In genomic region chr14:62081956-62082355, GRCh38 we compare ENCODE assay signal across 18 cellular contexts.
A peak's percentile ranks its signal among the peaks of the same experiment; 100 is the strongest.
DNase-seq lines count a peak whose midpoint lies in the region; ATAC-seq, FAIRE-seq and TF ChIP-seq lines count a peak whose summit lies in the region.
"Had no signal": no experiment of that assay in that cellular context is flagged by ENCODE, and none has a peak within 500 bp of the region (broad histone marks: within the 10 kb centered on the region; RNA-seq: fewer than 3 reads in every experiment).

No MANE protein-coding gene starts in this region.

- H3K4me3 Mint-ChIP-seq in naive B cell: peak overlapping the region in 6 of 8 donors; percentile 33 to 86 (median 70)

- DNase-seq in GM12891 (ENCODE audit: insufficient read length, low spot score) (no peak), OCI-LY7 (ENCODE audit: low spot score) (peak; percentile 52), naive B cell (peak; percentile 7), SIG-M5 treated with dmso at 0.1 percent for 504 hours (lab: John Stamatoyannopoulos, UW; ENCODE audit: unreplicated experiment) (no peak), esophagus squamous epithelium (lab: John Stamatoyannopoulos, UW) (no peak), SK-N-SH (no peak)
- DNase-seq: Caco-2, MG63, NCI-H1092, NCI-H1436 treated with DMSO at 0.1 percent for 48 hours, NCI-H2029 treated with DMSO at 0.1 percent for 48 hours, NCI-H2171, NCI-H526, Peyer's patch had no signal

- peaks cover 20 to 26% (median 23%) of the 10 kb centered on the region in 11 experiments for H3K9me3 ChIP-seq in BLaER1 treated with 17β-estradiol and CSF1 and Interleukin-3, amounts not matched to agents 10 nM and 100 nM (replicated peaks in 1 of 11)
- peaks cover 15% of the 10 kb centered on the region for H3K9me3 ChIP-seq in OCI-LY7 (ENCODE audit: low read length)
- no peaks in the 10 kb centered on the region for H3K9me3 ChIP-seq in esophagus squamous epithelium
- no peaks in the 10 kb centered on the region for H3K9me3 ChIP-seq in SK-N-SH
- H3K9me3 ChIP-seq: Caco-2, MG63, Peyer's patch had no signal

- H3F3A ChIP-seq in SK-N-SH (replicated peaks; ENCODE audit: insufficient read depth): no peaks in the 10 kb centered on the region

- H3K36me3 ChIP-seq in BLaER1 treated with 17β-estradiol and CSF1 and Interleukin-3, amounts not matched to agents 10 nM and 100 nM: no peaks in the 10 kb centered on the region
- H3K36me3 ChIP-seq in OCI-LY7 (ENCODE audit: insufficient read depth, low read length): no peaks in the 10 kb centered on the region; the same call in 1 of the 2 replicates
- H3K36me3 ChIP-seq in esophagus squamous epithelium: no peaks in the 10 kb centered on the region
- no peaks in the 10 kb centered on the region for H3K36me3 ChIP-seq in SK-N-SH (replicated peaks in 1 of 2; ENCODE audit: control insufficient read depth in 1 of 2, insufficient read depth in 2 of 2, low read length in 1 of 2)
- H3K36me3 ChIP-seq: MG63, Peyer's patch had no signal

- peak; percentile 48 for FAIRE-seq in GM12891 (lab: Jason Lieb, UNC)
- FAIRE-seq: H1, HepG2 had no signal

- H3K79me2 ChIP-seq in OCI-LY7 (ENCODE audit: insufficient read depth, low read depth, low read length) (no peaks in the 10 kb centered on the region), SK-N-SH (ENCODE audit: insufficient read depth) (no peaks in the 10 kb centered on the region)

- 71 to 80% methylated on average over 7 to 8 of the region's 8 CpGs for WGBS in esophagus squamous epithelium, 2 donors
- WGBS in SK-N-SH (ENCODE audit: low lambda C conversion rate): 52% methylated on average over 8 of the region's 8 CpGs

- intact Hi-C loops in OCI-LY7 (cut with micrococcal nuclease; ENCODE audit: unreplicated experiment): loop anchor here (2.0 to 5.0 kb wide), 3 partner anchors 35 to 605 kb away; partner anchors contain the start of gene HIF1A
- intact Hi-C loops in esophagus squamous epithelium (cut with DNase I): no loop called here

- H3K27me3 ChIP-seq in BLaER1 treated with 17β-estradiol and CSF1 and Interleukin-3, amounts not matched to agents 10 nM and 100 nM: no peaks in the 10 kb centered on the region
- H3K27me3 ChIP-seq in esophagus squamous epithelium (no peaks in the 10 kb centered on the region), SK-N-SH (ENCODE audit: insufficient read depth) (no peaks in the 10 kb centered on the region)
- H3K27me3 ChIP-seq: MG63, Peyer's patch had no signal

- no peak for ATAC-seq in naive B cell (ENCODE audit: low read depth in 2 of 2)
- ATAC-seq: HepG2 had no signal

- H3K9me3 Mint-ChIP-seq in naive B cell: peaks cover 0 to 11% (median 6%) of the 10 kb centered on the region in 7 donors

- H2AFZ ChIP-seq in OCI-LY7 (ENCODE audit: low read length): peak overlapping the region; percentile 70
- no peak overlapping the region for H2AFZ ChIP-seq in SK-N-SH (ENCODE audit: low read depth)

- no peaks in the 10 kb centered on the region for H4K20me1 ChIP-seq in BLaER1 treated with 17β-estradiol and CSF1 and Interleukin-3, amounts not matched to agents 10 nM and 100 nM
- H4K20me1 ChIP-seq in OCI-LY7 (ENCODE audit: insufficient read depth, low read length) (no peaks in the 10 kb centered on the region), SK-N-SH (ENCODE audit: insufficient read depth) (no peaks in the 10 kb centered on the region)

- H3K4me3 ChIP-seq in BLaER1 treated with 17β-estradiol and CSF1 and Interleukin-3, amounts not matched to agents 10 nM and 100 nM: no peak overlapping the region
- peak overlapping the region; percentile 53 for H3K4me3 ChIP-seq in OCI-LY7 (ENCODE audit: low read depth, low read length, poor library complexity, severe bottlenecking)
- no peak overlapping the region for H3K4me3 ChIP-seq in esophagus squamous epithelium
- H3K4me3 ChIP-seq in SK-N-SH (ENCODE audit: low read depth in 2 of 2, low read length in 1 of 2): no peak overlapping the region
- H3K4me3 ChIP-seq: MG63, Peyer's patch had no signal

- no peak for TF ChIP-seq EP300 in SK-N-SH (IDR thresholded peaks at IDR 0.05; ENCODE audit: borderline replicate concordance in 1 of 2, low read depth in 1 of 2, low read length in 1 of 2)

- no TSS peak for BruUV-seq in OCI-LY7 (replicated peaks; lab: Mats Ljungman, UMichigan)

- peaks cover 0 to 13% of the 10 kb centered on the region in 2 donors for H3K36me3 Mint-ChIP-seq in naive B cell

- POLR2A ChIA-PET in OCI-LY7 (lab: Charles Lee): interaction anchor here (0.6 to 3.8 kb wide), 11 partner anchors 8 to 602 kb away, joined by 3 to 29 read pairs (median 4); no protein-coding TSS in a partner anchor
- POLR2A ChIA-PET in SK-N-SH (lab: Yijun Ruan, JAX): no interaction called here

- no peak for TF ChIP-seq CTCF in OCI-LY7 (conservative IDR thresholded peaks at IDR 0.05; ENCODE audit: low read length)
- TF ChIP-seq CTCF in esophagus squamous epithelium (IDR thresholded peaks at IDR 0.05): no peak
- TF ChIP-seq CTCF in SK-N-SH (IDR thresholded peaks at IDR 0.05): no peak

- no peak for TF ChIP-seq RAD21 in SK-N-SH (IDR thresholded peaks at IDR 0.05; ENCODE audit: low read length)

- peaks cover 26 to 60% (median 58%) of the 10 kb centered on the region in 10 experiments for H3K4me1 ChIP-seq in BLaER1 treated with 17β-estradiol and CSF1 and Interleukin-3, amounts not matched to agents 10 nM and 100 nM
- H3K4me1 ChIP-seq in OCI-LY7 (ENCODE audit: insufficient read depth, low read length, poor library complexity, severe bottlenecking) (peaks cover 60% of the 10 kb centered on the region), esophagus squamous epithelium (no peaks in the 10 kb centered on the region), SK-N-SH (ENCODE audit: control insufficient read depth in 1 of 2, insufficient read depth in 2 of 2, low read depth in 1 of 2, low read length in 1 of 2) (no peaks in the 10 kb centered on the region)
- H3K4me1 ChIP-seq: Caco-2 had no signal

- no peak overlapping the region for H3K9ac ChIP-seq in BLaER1 treated with 17β-estradiol and CSF1 and Interleukin-3, amounts not matched to agents 10 nM and 100 nM
- no peak overlapping the region for H3K9ac ChIP-seq in SK-N-SH
- H3K9ac ChIP-seq: KMS-11 had no signal

- peaks cover 65 to 78% (median 74%) of the 10 kb centered on the region in 3 donors for H3K4me1 Mint-ChIP-seq in naive B cell

- H3K27ac Mint-ChIP-seq in naive B cell: peak overlapping the region; percentile 87 to 98 (median 92)

- CTCF ChIA-PET in OCI-LY7 (lab: Charles Lee; ENCODE audit: unreplicated experiment): interaction anchor here (0.8 kb wide), 1 partner anchor 43 kb away, joined by 3 read pairs; no protein-coding TSS in a partner anchor
- CTCF ChIA-PET in SK-N-SH (lab: Yijun Ruan, JAX): no interaction called here

- no peak overlapping the region for H3K27ac ChIP-seq in BLaER1 treated with 17β-estradiol and CSF1 and Interleukin-3, amounts not matched to agents 10 nM and 100 nM
- H3K27ac ChIP-seq in OCI-LY7 (ENCODE audit: low read depth, low read length, poor library complexity, severe bottlenecking) (peak overlapping the region; percentile 88), esophagus squamous epithelium (no peak overlapping the region), SK-N-SH (ENCODE audit: low read depth in 2 of 2, low read length in 1 of 2) (no peak overlapping the region)
- H3K27ac ChIP-seq: KMS-11 had no signal

- H3K27me3 Mint-ChIP-seq in naive B cell: no peaks in the 10 kb centered on the region

- H3K9me2 ChIP-seq in OCI-LY7 (ENCODE audit: insufficient read depth, low read length) (no peaks in the 10 kb centered on the region), SK-N-SH (no peaks in the 10 kb centered on the region)

- peak overlapping the region in 10 of 11 experiments; percentile 5 to 84 (median 75); a peak in 18 of 22 replicates for H3K4me2 ChIP-seq in BLaER1 treated with 17β-estradiol and CSF1 and Interleukin-3, amounts not matched to agents 10 nM and 100 nM
- H3K4me2 ChIP-seq in OCI-LY7 (ENCODE audit: low read length): peak overlapping the region; percentile 71
- H3K4me2 ChIP-seq in SK-N-SH: no peak overlapping the region
- H3K4me2 ChIP-seq: KMS-11 had no signal

- TF ChIP-seq POLR2A in GM12891 (IDR thresholded peaks at IDR 0.05; ENCODE audit: low read depth, low read length): no peak
- TF ChIP-seq POLR2A in esophagus squamous epithelium (IDR thresholded peaks at IDR 0.05): no peak

TF ChIP-seq in GM12891, 5 proteins besides CTCF, POLR2A, EP300 and RAD21:
- no peak for TF ChIP-seq POLR2AphosphoS5 (IDR thresholded peaks at IDR 0.05; ENCODE audit: low read depth, low read length)
- TF ChIP-seq SPI1 (IDR thresholded peaks at IDR 0.05; ENCODE audit: low read depth, low read length): no peak
- no peak for TF ChIP-seq PAX5 (IDR thresholded peaks at IDR 0.05; ENCODE audit: insufficient read depth, low read length, severe bottlenecking)
- no peak for TF ChIP-seq POU2F2 (IDR thresholded peaks at IDR 0.05; ENCODE audit: low read depth, low read length)
- TF ChIP-seq TAF1 (IDR thresholded peaks at IDR 0.05; ENCODE audit: low read depth, low read length): no peak

TF ChIP-seq in SK-N-SH, 30 proteins besides CTCF, POLR2A, EP300 and RAD21:
- TF ChIP-seq, protein P1, sequence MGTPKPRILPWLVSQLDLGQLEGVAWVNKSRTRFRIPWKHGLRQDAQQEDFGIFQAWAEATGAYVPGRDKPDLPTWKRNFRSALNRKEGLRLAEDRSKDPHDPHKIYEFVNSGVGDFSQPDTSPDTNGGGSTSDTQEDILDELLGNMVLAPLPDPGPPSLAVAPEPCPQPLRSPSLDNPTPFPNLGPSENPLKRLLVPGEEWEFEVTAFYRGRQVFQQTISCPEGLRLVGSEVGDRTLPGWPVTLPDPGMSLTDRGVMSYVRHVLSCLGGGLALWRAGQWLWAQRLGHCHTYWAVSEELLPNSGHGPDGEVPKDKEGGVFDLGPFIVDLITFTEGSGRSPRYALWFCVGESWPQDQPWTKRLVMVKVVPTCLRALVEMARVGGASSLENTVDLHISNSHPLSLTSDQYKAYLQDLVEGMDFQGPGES (IDR thresholded peaks at IDR 0.05; ENCODE audit: low read depth, low read length): no peak
- TF ChIP-seq YY1 (IDR thresholded peaks at IDR 0.05; ENCODE audit: low read depth): no peak
- no peak for TF ChIP-seq SIN3A (IDR thresholded peaks at IDR 0.05; ENCODE audit: borderline replicate concordance, low read depth, low read length)
- no peak for TF ChIP-seq POLR2AphosphoS5 (IDR thresholded peaks at IDR 0.05; ENCODE audit: low read depth, low read length)
- TF ChIP-seq FOSL2 (IDR thresholded peaks at IDR 0.05; ENCODE audit: borderline replicate concordance, low read depth): no peak
- TF ChIP-seq TAF1 (IDR thresholded peaks at IDR 0.05; ENCODE audit: borderline replicate concordance, low read depth, low read length): no peak

Comparison
In these comparisons a context has a peak if more than half of its experiments do, and no peak if none do; other contexts are left out.
1. DNase-seq: peak in OCI-LY7 (single experiment) and naive B cell (single experiment); none in GM12891 (single experiment), SIG-M5 treated with dmso at 0.1 percent for 504 hours (single experiment), esophagus squamous epithelium (single experiment) and SK-N-SH (single experiment).